20 cellular contexts compared by ENCODE assay signal in genomic region chr17:75838410-75838809, GRCh38. TPM values are rescaled to one million over a fixed set of nuclear protein-coding genes. Genes with fewer than 3 reads are reported as not detected.
DNase-seq lines count a peak whose midpoint lies in the region; ATAC-seq and TF ChIP-seq lines count a peak whose summit lies in the region.
"Had no signal": no experiment of that assay in that cellular context is flagged by ENCODE, and none has a peak within 500 bp of the region (broad histone marks: within the 10 kb centered on the region; RNA-seq: fewer than 3 reads in every experiment).

No MANE protein-coding gene starts in this region.

- ATAC-seq in natural killer cell = no peak
- ATAC-seq in natural killer cell treated with Interleukin-12 subunit alpha and Interleukin-12 subunit beta and Interleukin-15 and Interleukin-18, amount 100 ng/mL, for 72 hours = no peak
- ATAC-seq in left ventricle myocardium superior = peak; percentile 39
- no peak for ATAC-seq in HG02642 (IDR thresholded peaks at IDR 0.05; ENCODE audit: poor library complexity, unreplicated experiment)
- no peak for ATAC-seq in HG03039 (IDR thresholded peaks at IDR 0.05; ENCODE audit: unreplicated experiment)
- ATAC-seq: HCT116 had no signal

- H3K27ac ChIP-seq in tibial nerve = no peak overlapping the region
- H3K27ac ChIP-seq: GM23248 had no signal

- intact Hi-C loops in natural killer cell (cut with micrococcal nuclease) (no loop called here), left ventricle myocardium superior (cut with micrococcal nuclease) (no loop called here)

- no peak overlapping the region for H3K4me3 ChIP-seq in tibial nerve
- H3K4me3 ChIP-seq: GM23248 had no signal

- no peaks in the 10 kb centered on the region for H3K27me3 ChIP-seq in tibial nerve
- H3K27me3 ChIP-seq: BE2C had no signal

- peaks cover 0 to 1% (median 0%) of the 10 kb centered on the region in 4 donors for H3K4me1 ChIP-seq in tibial nerve

- H3K9me3 Mint-ChIP-seq in activated T-cell treated with anti-CD3 and anti-CD28 coated beads, Interleukin-2, amount 50 U/mL, for 24 hours = no peaks in the 10 kb centered on the region
- H3K9me3 Mint-ChIP-seq in natural killer cell = no peaks in the 10 kb centered on the region
- no peaks in the 10 kb centered on the region for H3K9me3 Mint-ChIP-seq in natural killer cell treated with Interleukin-12 subunit alpha and Interleukin-12 subunit beta and Interleukin-15 and Interleukin-18, amount 100 ng/mL, for 72 hours

- no peak for TF ChIP-seq POLR2A in tibial nerve (IDR thresholded peaks at IDR 0.05)

- peaks cover 89% of the 10 kb centered on the region for H3K36me3 Mint-ChIP-seq in activated T-cell treated with anti-CD3 and anti-CD28 coated beads, Interleukin-2, amount 50 U/mL, for 24 hours (ENCODE audit: low read depth)
- H3K36me3 Mint-ChIP-seq in natural killer cell = no peaks in the 10 kb centered on the region
- H3K36me3 Mint-ChIP-seq in natural killer cell treated with Interleukin-12 subunit alpha and Interleukin-12 subunit beta and Interleukin-15 and Interleukin-18, amount 100 ng/mL, for 72 hours = no peaks in the 10 kb centered on the region

- peaks cover 0 to 86% (median 9%) of the 10 kb centered on the region in 3 donors for H3K36me3 ChIP-seq in tibial nerve
- H3K36me3 ChIP-seq: BE2C had no signal

- H3K9me3 ChIP-seq in tibial nerve = no peaks in the 10 kb centered on the region
- H3K9me3 ChIP-seq: BE2C had no signal

- 79 to 81% methylated on average over 15 of the region's 15 CpGs for WGBS in tibial nerve, 2 donors

- H3K27me3 Mint-ChIP-seq in activated T-cell treated with anti-CD3 and anti-CD28 coated beads, Interleukin-2, amount 50 U/mL, for 24 hours = no peaks in the 10 kb centered on the region
- H3K27me3 Mint-ChIP-seq in natural killer cell (ENCODE audit: low read depth in 2 of 2) = no peaks in the 10 kb centered on the region
- H3K27me3 Mint-ChIP-seq in natural killer cell treated with Interleukin-12 subunit alpha and Interleukin-12 subunit beta and Interleukin-15 and Interleukin-18, amount 100 ng/mL, for 72 hours = no peaks in the 10 kb centered on the region

- DNase-seq in activated T-cell treated with anti-CD3 and anti-CD28 coated beads, Interleukin-2, amount 50 U/mL, for 24 hours = no peak
- DNase-seq in activated T-cell treated with anti-CD3 and anti-CD28 coated beads for 4 hours (no peak), natural killer cell (no peak), left ventricle myocardium superior (no peak), tibial nerve (ENCODE audit: low spot score in 2 of 2) (no peak)
- DNase-seq in natural killer cell treated with Interleukin-12 subunit alpha and Interleukin-12 subunit beta and Interleukin-15 and Interleukin-18, amount 100 ng/mL, for 72 hours (ENCODE audit: low spot score) = no peak
- DNase-seq: 8988T, BE2C, DND-41, GM23248, KG1, NCI-H1417 treated with DMSO at 0.1 percent for 48 hours, NCI-H2029, NCI-H2171, NCI-H446, NCI-H69, SIG-M5 had no signal

- no peak for TF ChIP-seq EP300 in tibial nerve (IDR thresholded peaks at IDR 0.05)

- peak overlapping the region; percentile 52 for H3K27ac Mint-ChIP-seq in activated T-cell treated with anti-CD3 and anti-CD28 coated beads, Interleukin-2, amount 50 U/mL, for 24 hours
- peak overlapping the region; percentile 20 to 53 for H3K27ac Mint-ChIP-seq in natural killer cell
- no peak overlapping the region for H3K27ac Mint-ChIP-seq in natural killer cell treated with Interleukin-12 subunit alpha and Interleukin-12 subunit beta and Interleukin-15 and Interleukin-18, amount 100 ng/mL, for 72 hours

- H3K4me3 Mint-ChIP-seq in activated T-cell treated with anti-CD3 and anti-CD28 coated beads, Interleukin-2, amount 50 U/mL, for 24 hours = no peak overlapping the region
- no peak overlapping the region for H3K4me3 Mint-ChIP-seq in natural killer cell
- no peak overlapping the region for H3K4me3 Mint-ChIP-seq in natural killer cell treated with Interleukin-12 subunit alpha and Interleukin-12 subunit beta and Interleukin-15 and Interleukin-18, amount 100 ng/mL, for 72 hours

- peaks cover 29% of the 10 kb centered on the region for H3K4me1 Mint-ChIP-seq in activated T-cell treated with anti-CD3 and anti-CD28 coated beads, Interleukin-2, amount 50 U/mL, for 24 hours (ENCODE audit: low read depth)
- H3K4me1 Mint-ChIP-seq in natural killer cell = peaks cover 7 to 16% of the 10 kb centered on the region in 2 donors
- H3K4me1 Mint-ChIP-seq in natural killer cell treated with Interleukin-12 subunit alpha and Interleukin-12 subunit beta and Interleukin-15 and Interleukin-18, amount 100 ng/mL, for 72 hours (ENCODE audit: low read depth in 2 of 2) = peaks cover 11 to 20% of the 10 kb centered on the region in 2 donors

- TF ChIP-seq CTCF in natural killer cell (IDR thresholded peaks at IDR 0.05) (no peak), tibial nerve (IDR thresholded peaks at IDR 0.05) (no peak)

RNA-seq across cellular contexts. Expression of gene UNC13D, which starts 5.8 kb away (rescaled TPM):
- total RNA-seq in natural killer cell (100 to 1,000 TPM; 269 to 279 (median 277) TPM), left ventricle myocardium superior (8.6 TPM), tibial nerve (10 to 100 TPM; 10.5 to 53.1 (median 22.6) TPM)
- 100 to 1,000 TPM; 270 to 289 TPM for total RNA-seq in natural killer cell treated with Interleukin-12 subunit alpha and Interleukin-12 subunit beta and Interleukin-15 and Interleukin-18, amount 100 ng/mL, for 72 hours

RNA-seq across cellular contexts. Expression of gene WBP2, which starts 16.7 kb away (rescaled TPM):
- total RNA-seq in natural killer cell (100 to 1,000 TPM in 1 of 3 donors, 10 to 100 TPM in 2; 81.1 to 106 (median 95.2) TPM), left ventricle myocardium superior (152 TPM), tibial nerve (10 to 100 TPM; 63.5 to 79.7 (median 71.0) TPM)
- total RNA-seq in natural killer cell treated with Interleukin-12 subunit alpha and Interleukin-12 subunit beta and Interleukin-15 and Interleukin-18, amount 100 ng/mL, for 72 hours = 100 to 1,000 TPM in 1 of 2 donors, 10 to 100 TPM in 1; 73.8 to 101 TPM

RNA-seq across cellular contexts. Expression of gene TRIM47, which starts 40.0 kb away (rescaled TPM):
- total RNA-seq in natural killer cell = 1 to 10 TPM; 1.2 to 2.5 (median 2.0) TPM
- total RNA-seq in natural killer cell treated with Interleukin-12 subunit alpha and Interleukin-12 subunit beta and Interleukin-15 and Interleukin-18, amount 100 ng/mL, for 72 hours = 1 to 10 TPM; 1.6 to 2.1 TPM
- 24.4 TPM for total RNA-seq in left ventricle myocardium superior
- 10 to 100 TPM; 47.4 to 79.0 (median 57.0) TPM for total RNA-seq in tibial nerve

RNA-seq across cellular contexts. Expression of gene UNK, which starts 53.8 kb away (rescaled TPM):
- total RNA-seq in natural killer cell (10 to 100 TPM; 44.2 to 51.3 (median 44.5) TPM), left ventricle myocardium superior (14.8 TPM), tibial nerve (10 to 100 TPM; 30.2 to 53.4 (median 36.2) TPM)
- total RNA-seq in natural killer cell treated with Interleukin-12 subunit alpha and Interleukin-12 subunit beta and Interleukin-15 and Interleukin-18, amount 100 ng/mL, for 72 hours = 10 to 100 TPM; 30.6 to 39.8 TPM

RNA-seq across cellular contexts. Expression of gene TRIM65, which starts 58.3 kb away (rescaled TPM):
- 10 to 100 TPM; 19.2 to 26.9 (median 22.5) TPM for total RNA-seq in natural killer cell
- total RNA-seq in natural killer cell treated with Interleukin-12 subunit alpha and Interleukin-12 subunit beta and Interleukin-15 and Interleukin-18, amount 100 ng/mL, for 72 hours = 10 to 100 TPM; 17.2 to 42.1 TPM
- 11.4 TPM for total RNA-seq in left ventricle myocardium superior
- 10 to 100 TPM; 40.2 to 68.1 (median 41.5) TPM for total RNA-seq in tibial nerve

Comparison
In these comparisons a context has a peak if more than half of its experiments do, and no peak if none do; other contexts are left out.
1. H3K27ac Mint-ChIP-seq: peak in activated T-cell treated with anti-CD3 and anti-CD28 coated beads, Interleukin-2, amount 50 U/mL, for 24 hours (single experiment) and natural killer cell (2 of 2); none in natural killer cell treated with Interleukin-12 subunit alpha and Interleukin-12 subunit beta and Interleukin-15 and Interleukin-18, amount 100 ng/mL, for 72 hours (0 of 2).
2. RNA of gene UNC13D, which starts 5.8 kb away (total RNA-seq): 270 to 289 TPM in natural killer cell treated with Interleukin-12 subunit alpha and Interleukin-12 subunit beta and Interleukin-15 and Interleukin-18, amount 100 ng/mL, for 72 hours and 269 to 279 TPM in natural killer cell; 10.5 to 53.1 TPM in tibial nerve and 8.6 TPM in left ventricle myocardium superior (single experiment); every median in the first group is over 4 times any median in the second.